In the genomic region with DNA sequence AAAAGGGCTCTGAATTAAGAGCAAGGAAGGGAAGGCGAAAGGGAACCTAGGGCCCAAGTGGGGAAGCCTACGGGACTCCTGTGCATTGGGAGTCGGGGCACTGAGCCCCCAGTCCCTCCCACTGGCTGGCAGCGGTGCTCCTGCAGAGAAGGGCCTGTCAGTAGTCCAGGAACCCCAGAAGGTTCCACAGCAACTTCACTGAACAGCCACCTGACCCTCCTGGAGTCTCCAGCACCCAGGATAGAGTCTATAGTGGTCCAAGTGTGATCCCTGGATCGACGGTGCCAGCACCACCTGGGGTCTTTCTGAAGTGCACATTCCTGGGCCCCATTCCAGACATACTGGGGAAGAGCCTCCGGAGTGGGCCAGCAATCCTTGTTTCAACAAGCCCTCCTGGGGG, we compare ENCODE assay signal across 32 cellular contexts.
"Had no signal": no experiment of that assay in that cellular context is flagged by ENCODE, and none has a peak within 500 bp of the region (broad histone marks: within the 10 kb centered on the region; RNA-seq: fewer than 3 reads in every experiment).

No MANE protein-coding gene starts in this region.

- ATAC-seq: activated T-cell treated with anti-CD3 and anti-CD28 coated beads, Interleukin-2, amount 50 U/mL, for 4 hours; activated T-helper 17 cell treated with anti-CD3 and anti-CD28 coated beads, Interleukin-2, amount 50 U/mL, for 72 hours; foreskin keratinocyte; heart left ventricle; mucosa of descending colon; T-helper 17 cell had no signal

- H3K27ac Mint-ChIP-seq: activated CD4-positive, alpha-beta memory T cell treated with anti-CD3 and anti-CD28 coated beads for 36 hours; activated CD4-positive, alpha-beta T cell treated with anti-CD3 and anti-CD28 coated beads, Interleukin-2, amount 10 ng/mL, durations not matched to agents 24 days and 14 days; activated T-helper 17 cell treated with anti-CD3 and anti-CD28 coated beads, Interleukin-2, amount 50 U/mL, for 72 hours; immature natural killer cell; nephron progenitor cell; progenitor cell of endocrine pancreas; T-helper 17 cell; type B pancreatic cell had no signal

- H3K9ac ChIP-seq: SK-N-SH had no signal

- H3K27me3 Mint-ChIP-seq: activated CD4-positive, alpha-beta T cell treated with anti-CD3 and anti-CD28 coated beads, Interleukin-2, amount 10 ng/mL, durations not matched to agents 24 days and 14 days had no signal

- H3K4me1 Mint-ChIP-seq: activated CD4-positive, alpha-beta T cell treated with anti-CD3 and anti-CD28 coated beads, Interleukin-2, amount 10 ng/mL, durations not matched to agents 24 days and 14 days; activated T-helper 17 cell treated with anti-CD3 and anti-CD28 coated beads, Interleukin-2, amount 50 U/mL, for 72 hours; immature natural killer cell; T-helper 17 cell had no signal

- H3K27me3 ChIP-seq: foreskin keratinocyte, neutrophil, testis had no signal

- H3K36me3 ChIP-seq: esophagus muscularis mucosa, heart left ventricle, left ventricle myocardium inferior, neutrophil, WERI-Rb-1 had no signal

- H3K9me3 Mint-ChIP-seq: activated CD4-positive, alpha-beta memory T cell treated with anti-CD3 and anti-CD28 coated beads for 36 hours; activated CD4-positive, alpha-beta T cell treated with anti-CD3 and anti-CD28 coated beads, Interleukin-2, amount 10 ng/mL, durations not matched to agents 24 days and 14 days; activated T-cell treated with anti-CD3 and anti-CD28 coated beads, Interleukin-2, amount 50 U/mL, for 4 hours; activated T-helper 17 cell treated with anti-CD3 and anti-CD28 coated beads, Interleukin-2, amount 50 U/mL, for 72 hours; immature natural killer cell; nephron progenitor cell; type B pancreatic cell had no signal

- DNase-seq: activated CD4-positive, alpha-beta memory T cell treated with anti-CD3 and anti-CD28 coated beads for 36 hours; activated CD4-positive, alpha-beta T cell treated with anti-CD3 and anti-CD28 coated beads, Interleukin-2, amount 10 ng/mL, durations not matched to agents 24 days and 14 days; activated CD4-positive, CD25-positive, alpha-beta regulatory T cell treated with anti-CD3 and anti-CD28 coated beads, Interleukin-2, amount 50 U/mL, for 72 hours; activated CD8-positive, alpha-beta memory T cell treated with anti-CD3 and anti-CD28 coated beads, Interleukin-2, amount 50 U/mL, for 4 hours; activated naive CD4-positive, alpha-beta T cell treated with Interleukin-2 at 50 U/mL for 16 hours; activated T-cell treated with anti-CD3 and anti-CD28 coated beads, Interleukin-2, amount 50 U/mL, for 4 hours; amniotic stem cell; caudate nucleus; foreskin keratinocyte; hypothalamus; immature natural killer cell; kidney glomerular epithelial cell; left ventricle myocardium inferior; mesendoderm; nephron progenitor cell; SK-N-SH; stimulated activated CD4-positive, alpha-beta T cell treated with anti-CD3 and anti-CD28 coated beads, Interleukin-15, amount 100 ng/mL, for 24 hours; stimulated activated CD4-positive, alpha-beta T cell treated with anti-CD3 and anti-CD28 coated beads, Interleukin-2, amount 100 ng/mL, for 24 hours; stimulated activated naive CD4-positive, alpha-beta T cell treated with Interleukin-2 at 50 U/mL for 16 hours; T1000; WERI-Rb-1 had no signal

- H3K9me3 ChIP-seq: esophagus muscularis mucosa, heart left ventricle, left ventricle myocardium inferior, mucosa of descending colon, neutrophil, SK-N-SH, testis had no signal

- H3K4me3 ChIP-seq: esophagus muscularis mucosa, heart left ventricle, left ventricle myocardium inferior, lung, mucosa of descending colon, testis had no signal

- H3K27ac ChIP-seq: esophagus muscularis mucosa, foreskin keratinocyte, heart left ventricle, left ventricle myocardium inferior, neutrophil, testis, WERI-Rb-1 had no signal

- H3K4me3 Mint-ChIP-seq: activated CD4-positive, alpha-beta memory T cell treated with anti-CD3 and anti-CD28 coated beads for 36 hours; activated CD4-positive, alpha-beta T cell treated with anti-CD3 and anti-CD28 coated beads, Interleukin-2, amount 10 ng/mL, durations not matched to agents 24 days and 14 days; activated T-cell treated with anti-CD3 and anti-CD28 coated beads, Interleukin-2, amount 50 U/mL, for 4 hours; activated T-helper 17 cell treated with anti-CD3 and anti-CD28 coated beads, Interleukin-2, amount 50 U/mL, for 72 hours; immature natural killer cell; nephron progenitor cell; T-helper 17 cell; type B pancreatic cell had no signal

- H3K4me1 ChIP-seq: esophagus muscularis mucosa, foreskin keratinocyte, heart left ventricle, left ventricle myocardium inferior, testis had no signal

- H3K36me3 Mint-ChIP-seq: activated CD4-positive, alpha-beta memory T cell treated with anti-CD3 and anti-CD28 coated beads for 36 hours; immature natural killer cell; type B pancreatic cell had no signal

- FAIRE-seq: astrocyte had no signal
